In the genomic region with DNA sequence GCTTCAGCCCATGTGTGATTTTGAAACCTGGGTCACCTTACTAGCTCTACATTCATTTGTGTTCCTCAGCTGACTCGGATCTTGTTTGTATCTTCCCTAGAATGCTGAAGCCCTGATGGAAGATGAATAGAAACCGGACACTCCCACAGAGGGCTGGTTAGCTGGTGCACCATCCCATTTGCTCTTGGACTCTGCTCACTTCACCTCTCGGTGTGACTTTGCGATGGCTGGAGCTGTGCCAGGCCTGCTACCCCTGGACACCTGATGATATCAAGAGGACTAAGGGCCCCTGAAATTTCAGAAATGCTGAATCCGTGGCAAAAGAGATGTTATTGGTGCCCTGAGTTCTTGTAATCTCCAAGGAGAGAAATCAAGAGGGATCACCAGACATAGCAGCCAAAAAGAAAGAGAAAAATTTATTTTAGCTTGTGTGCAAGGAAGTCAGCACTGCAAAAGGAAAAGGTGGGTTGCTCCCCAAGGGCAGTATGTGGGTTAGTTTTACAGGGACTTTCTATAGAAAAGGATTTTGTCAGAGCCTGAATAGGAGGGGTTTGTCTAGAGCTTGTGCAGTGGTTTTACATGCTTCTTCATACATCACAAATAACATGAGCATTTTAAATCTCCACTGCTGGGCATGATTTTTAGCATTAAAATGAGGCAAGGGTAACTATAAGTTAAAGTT, we compare ENCODE assay signal across 15 cellular contexts.
DNase-seq lines count a peak whose midpoint lies in the region; ATAC-seq lines count a peak whose summit lies in the region.
"Had no signal": no experiment of that assay in that cellular context is flagged by ENCODE, and none has a peak within 500 bp of the region (broad histone marks: within the 10 kb centered on the region; RNA-seq: fewer than 3 reads in every experiment).

No MANE protein-coding gene starts in this region.

- peak; percentile 22 for DNase-seq in kidney tubule cell (ENCODE audit: low spot score)
- no peak for DNase-seq in HT-29 (ENCODE audit: low spot score)
- no peak for DNase-seq in NCI-H2171 (lab: John Stamatoyannopoulos, UW)
- DNase-seq in NCI-H510A treated with DMSO at 0.1 percent for 48 hours (lab: John Stamatoyannopoulos, UW), result no peak
- no peak for DNase-seq in cerebellar nuclear complex (lab: John Stamatoyannopoulos, UW)
- DNase-seq: DND-41; dorsolateral prefrontal cortex; hippocampal formation; MG63; natural killer cell; stimulated activated CD4-positive, alpha-beta T cell treated with anti-CD3 and anti-CD28 coated beads, Interleukin-2, amount 100 ng/mL, for 24 hours; T1000 had no signal

- ATAC-seq in GM18511 (IDR thresholded peaks at IDR 0.05; ENCODE audit: unreplicated experiment) (peak; percentile 24), GM21367 (IDR thresholded peaks at IDR 0.05; ENCODE audit: unreplicated experiment) (peak; percentile 16), HG03066 (IDR thresholded peaks at IDR 0.05; ENCODE audit: low read depth, unreplicated experiment) (peak; percentile 34)
- ATAC-seq: natural killer cell had no signal
